25 cellular contexts compared by ENCODE assay signal in genomic region chr3:120604784-120605183, GRCh38. TPM values are rescaled to one million over a fixed set of nuclear protein-coding genes. Genes with fewer than 3 reads are reported as not detected.
DNase-seq lines count a peak whose midpoint lies in the region; ATAC-seq, FAIRE-seq and TF ChIP-seq lines count a peak whose summit lies in the region.
"Had no signal": no experiment of that assay in that cellular context is flagged by ENCODE, and none has a peak within 500 bp of the region (broad histone marks: within the 10 kb centered on the region; RNA-seq: fewer than 3 reads in every experiment).

No MANE protein-coding gene starts in this region.

- H3K9me2 ChIP-seq in GM23338 (ENCODE audit: insufficient read depth): no peaks in the 10 kb centered on the region

- H3K27ac Mint-ChIP-seq in GM23338 (no peak overlapping the region), WTC11 (no peak overlapping the region)
- H3K27ac Mint-ChIP-seq: activated CD4-positive, alpha-beta memory T cell treated with anti-CD3 and anti-CD28 coated beads for 36 hours; activated naive CD8-positive, alpha-beta T cell treated with anti-CD3 and anti-CD28 coated beads, Interleukin-2, amount 10 ng/mL, durations not matched to agents 7 days and 5 days; progenitor cell of endocrine pancreas had no signal

- TF ChIP-seq EP300 in HepG2 (IDR thresholded peaks at IDR 0.05; ENCODE audit: low read depth in 2 of 2, low read length in 2 of 2) (no peak), HepG2 (CRISPR knock-in tag; IDR thresholded peaks at IDR 0.05; ENCODE audit: borderline replicate concordance) (no peak)

- no peak for TF ChIP-seq RAD21 in HepG2 (CRISPR knock-in tag; IDR thresholded peaks at IDR 0.05)

- H3K36me3 Mint-ChIP-seq in GM23338 (ENCODE audit: low read depth): peaks cover 23% of the 10 kb centered on the region
- peaks cover 22% of the 10 kb centered on the region for H3K36me3 Mint-ChIP-seq in WTC11

- no peaks in the 10 kb centered on the region for H3K9me3 Mint-ChIP-seq in GM23338
- peaks cover 4% of the 10 kb centered on the region for H3K9me3 Mint-ChIP-seq in WTC11
- H3K9me3 Mint-ChIP-seq: activated CD4-positive, alpha-beta memory T cell treated with anti-CD3 and anti-CD28 coated beads for 36 hours; activated naive CD8-positive, alpha-beta T cell treated with anti-CD3 and anti-CD28 coated beads, Interleukin-2, amount 10 ng/mL, durations not matched to agents 7 days and 5 days; CD8-positive, alpha-beta memory T cell had no signal

- no peak overlapping the region for H3K4me3 ChIP-seq in AG10803 (ENCODE audit: low read length)
- no peak overlapping the region for H3K4me3 ChIP-seq in GM23338
- no peak overlapping the region for H3K4me3 ChIP-seq in HepG2 (replicated peaks in 1 of 3; ENCODE audit: insufficient read depth in 1 of 3, low read depth in 2 of 3, low read length in 3 of 3)

- POLR2A ChIA-PET in WTC11 (lab: Charles Lee): interaction anchor here (0.7 to 1.2 kb wide), 2 partner anchors 9 to 180 kb away, joined by 3 to 4 read pairs; no protein-coding TSS in a partner anchor
- POLR2A ChIA-PET in HepG2 (lab: Yijun Ruan, JAX): interaction anchor here (2.0 kb wide), 1 partner anchor 8 kb away, joined by 10 read pairs; the partner anchor contains the start of gene NDUFB4

- intact Hi-C loops in HepG2 (cut with micrococcal nuclease; ENCODE audit: unreplicated experiment) (no loop called here), posterior cingulate gyrus (cut with DNase I) (no loop called here)

- no peak overlapping the region for H2AFZ ChIP-seq in GM23338
- no peak overlapping the region for H2AFZ ChIP-seq in HepG2 (ENCODE audit: low read length)

- peak; percentile 9 for DNase-seq in AG10803 (ENCODE audit: low read depth)
- peak; percentile 47 for DNase-seq in GM23338 (ENCODE audit: low spot score)
- no peak for DNase-seq in WTC11 (ENCODE audit: low spot score)
- DNase-seq in HepG2 (ENCODE audit: low spot score): no peak
- no peak for DNase-seq in OCI-M1 (lab: John Stamatoyannopoulos, UW)
- no peak for DNase-seq in posterior cingulate gyrus
- no peak for DNase-seq in activated T-cell treated with anti-CD3 and anti-CD28 coated beads, Interleukin-2, amount 50 U/mL, for 48 hours
- DNase-seq: activated CD4-positive, alpha-beta memory T cell treated with anti-CD3 and anti-CD28 coated beads for 36 hours; activated effector memory CD4-positive, alpha-beta T cell treated with anti-CD3 and anti-CD28 coated beads, Interleukin-2, amount 50 U/mL, for 16 hours; activated naive CD8-positive, alpha-beta T cell treated with anti-CD3 and anti-CD28 coated beads, Interleukin-2, amount 10 ng/mL, durations not matched to agents 7 days and 5 days; CD8-positive, alpha-beta memory T cell; DMS153; effector CD8-positive, alpha-beta T cell; erythroblast; foreskin melanocyte; GDM1; GOT3; hypothalamus; NCI-H1048; NCI-H1694 treated with DMSO at 0.1 percent for 48 hours; NCI-H2171 treated with DMSO at 0.1 percent for 48 hours; RPMI8226; trophoblast cell had no signal

- peaks cover 2% of the 10 kb centered on the region; the same call in 2 of the 3 replicates for H3K4me1 Mint-ChIP-seq in GM23338
- peaks cover 4% of the 10 kb centered on the region for H3K4me1 Mint-ChIP-seq in WTC11

- no peak for FAIRE-seq in HepG2 (lab: Jason Lieb, UNC)

- H3K36me3 ChIP-seq in GM23338 (ENCODE audit: insufficient read depth) (peaks cover 16% of the 10 kb centered on the region), HepG2 (replicated peaks in 1 of 2; ENCODE audit: control insufficient read depth in 1 of 2, insufficient read depth in 2 of 2, low read length in 2 of 2) (peaks cover 0 to 14% of the 10 kb centered on the region in 2 experiments; a peak in 2 of 5 replicates)

- in situ Hi-C loops in HepG2 (cut with HindIII; ENCODE audit: extremely low pct_ligation_motif_present, low pct_unique_long_range_greater_than_20kb): no loop called here

- H3K4me2 ChIP-seq in GM23338: no peak overlapping the region
- H3K4me2 ChIP-seq in HepG2 (ENCODE audit: low read depth, low read length): no peak overlapping the region

- no peak for TF ChIP-seq CTCF in AG10803 (conservative IDR thresholded peaks at IDR 0.05; ENCODE audit: low read length)
- TF ChIP-seq CTCF in GM23338 (conservative IDR thresholded peaks at IDR 0.05; ENCODE audit: low read depth in 2 of 2): no peak
- TF ChIP-seq CTCF in WTC11 (IDR thresholded peaks at IDR 0.05): no peak
- no peak for TF ChIP-seq CTCF in HepG2 (CRISPR knock-in tag; IDR thresholded peaks at IDR 0.05)

- ATAC-seq in GM23338: peak; percentile 90
- peak; percentile 93 for ATAC-seq in WTC11
- ATAC-seq in HepG2: peak; percentile 77
- ATAC-seq in HG02885 (IDR thresholded peaks at IDR 0.05; ENCODE audit: poor library complexity, unreplicated experiment): no peak

- peaks cover 5% of the 10 kb centered on the region for H3F3A ChIP-seq in GM23338 (replicated peaks; ENCODE audit: low read depth)

- H3K9me3 ChIP-seq in HepG2 (ENCODE audit: low read length): no peaks in the 10 kb centered on the region

- CTCF ChIA-PET in WTC11 (lab: Charles Lee) (interaction anchor here (0.9 to 2.1 kb wide), 3 partner anchors 9 to 190 kb away, joined by 3 to 14 read pairs (median 4); partner anchors contain the start of gene NDUFB4), HepG2 (lab: Yijun Ruan, JAX; ENCODE audit: low intra/inter-chr PET ratio, low total read pairs) (no interaction called here)

- TF ChIP-seq POLR2A in HepG2 (IDR thresholded peaks at IDR 0.05; ENCODE audit: insufficient read depth in 1 of 2, low read depth in 2 of 2, low read length in 2 of 2): no peak

- H3K27me3 Mint-ChIP-seq in GM23338 (ENCODE audit: insufficient read depth, low read depth, poor library complexity): no peaks in the 10 kb centered on the region
- H3K27me3 Mint-ChIP-seq in WTC11 (ENCODE audit: low read depth): no peaks in the 10 kb centered on the region
- H3K27me3 Mint-ChIP-seq: activated CD4-positive, alpha-beta memory T cell treated with anti-CD3 and anti-CD28 coated beads for 36 hours; activated naive CD8-positive, alpha-beta T cell treated with anti-CD3 and anti-CD28 coated beads, Interleukin-2, amount 10 ng/mL, durations not matched to agents 7 days and 5 days; progenitor cell of endocrine pancreas had no signal

- H4K20me1 ChIP-seq in GM23338 (replicated peaks; ENCODE audit: insufficient read depth): no peaks in the 10 kb centered on the region; the same call in 1 of the 2 replicates
- no peaks in the 10 kb centered on the region for H4K20me1 ChIP-seq in HepG2 (ENCODE audit: insufficient read depth, low read length)

- no peak overlapping the region for H3K9ac ChIP-seq in HepG2 (ENCODE audit: insufficient read depth, low read depth, low read length)

- no peaks in the 10 kb centered on the region for H3K4me1 ChIP-seq in GM23338 (ENCODE audit: insufficient read depth)
- peaks cover under 1% of the 10 kb centered on the region; the same call in 1 of the 2 replicates for H3K4me1 ChIP-seq in HepG2 (ENCODE audit: insufficient read depth, low read length)

- H3K4me3 Mint-ChIP-seq in GM23338: no peak overlapping the region
- H3K4me3 Mint-ChIP-seq in WTC11: no peak overlapping the region
- H3K4me3 Mint-ChIP-seq: activated CD4-positive, alpha-beta memory T cell treated with anti-CD3 and anti-CD28 coated beads for 36 hours; activated naive CD8-positive, alpha-beta T cell treated with anti-CD3 and anti-CD28 coated beads, Interleukin-2, amount 10 ng/mL, durations not matched to agents 7 days and 5 days; CD8-positive, alpha-beta memory T cell had no signal

- H3K27ac ChIP-seq in GM23338 (ENCODE audit: low read depth) (no peak overlapping the region), HepG2 (ENCODE audit: extremely low read length, insufficient read depth, low read length) (no peak overlapping the region)

- H3K27me3 ChIP-seq in GM23338 (ENCODE audit: insufficient read depth) (no peaks in the 10 kb centered on the region), HepG2 (ENCODE audit: control insufficient read depth in 1 of 2, insufficient read depth in 2 of 2, low read length in 2 of 2) (no peaks in the 10 kb centered on the region)

- H3K79me2 ChIP-seq in GM23338 (replicated peaks; ENCODE audit: insufficient read depth): peaks cover 2% of the 10 kb centered on the region
- H3K79me2 ChIP-seq in HepG2 (ENCODE audit: insufficient read depth, low read length): peaks cover under 1% of the 10 kb centered on the region

- BruUV-seq in HepG2 (replicated peaks; lab: Mats Ljungman, UMichigan): no TSS peak

TF ChIP-seq in WTC11, 78 proteins besides CTCF, POLR2A, EP300 and RAD21 (continues in another document):
- TF ChIP-seq NR1H2 (CRISPR knock-in tag; IDR thresholded peaks at IDR 0.05) (no peak), FOXK1 (CRISPR knock-in tag; IDR thresholded peaks at IDR 0.05) (no peak), NR3C1 (CRISPR knock-in tag; conservative IDR thresholded peaks at IDR 0.05; ENCODE audit: low read depth) (no peak)

TF ChIP-seq in HepG2, 621 proteins besides CTCF, POLR2A, EP300 and RAD21 (continues in another document):
- no peak for TF ChIP-seq MYNN (CRISPR knock-in tag; IDR thresholded peaks at IDR 0.05; ENCODE audit: low read depth)

RNA-seq across cellular contexts. Expression of gene NDUFB4, which starts 8.6 kb away (rescaled TPM):
- 149 and 199 TPM in 2 replicates for total RNA-seq in GM23338 (2014; rRNA removed; shearing (Covaris generic))
- 716 and 796 TPM in 2 replicates for polyA plus RNA-seq in GM23338 (2016; fragmentation: Nextera tagmentation; extraction: Ambion mirVana)
- 174 to 237 TPM (median 223 TPM) in 3 replicates for total RNA-seq in WTC11 (2021)
- total RNA-seq in HepG2 (2016; rRNA removed; fragmentation: Illumina TruSeq; extraction: Trizol): 115 and 117 TPM in 2 replicates
- total RNA-seq in HepG2 (2016; cell fraction: cytosol; rRNA removed; fragmentation: Illumina TruSeq; extraction: Trizol; ENCODE audit: low read depth): 39.9 and 43.6 TPM in 2 replicates
- 110 and 124 TPM in 2 replicates for total RNA-seq in HepG2 (2016; cell fraction: insoluble cytoplasmic fraction; rRNA removed; fragmentation: Illumina TruSeq; extraction: Trizol)
- total RNA-seq in HepG2 (2016; cell fraction: membrane; rRNA removed; fragmentation: Illumina TruSeq; extraction: Trizol): 33.6 and 35.8 TPM in 2 replicates
- 55.5 and 56.1 TPM in 2 replicates for total RNA-seq in HepG2 (2016; cell fraction: nucleus; rRNA removed; fragmentation: Illumina TruSeq; extraction: Trizol)
- polyA plus RNA-seq in HepG2 (2011; rRNA removed): 114 and 116 TPM in 2 replicates
- polyA plus RNA-seq in HepG2 (2011; cell fraction: cytosol; rRNA removed): 159 and 174 TPM in 2 replicates
- 62.2 and 63.2 TPM in 2 replicates for polyA plus RNA-seq in HepG2 (2011; cell fraction: nucleus; rRNA removed)
- 93.3 and 104 TPM in 2 replicates for polyA plus RNA-seq in HepG2 (2012)
- 81.3 and 104 TPM in 2 replicates for polyA plus RNA-seq in HepG2 (2016; cell fraction: cytosol; fragmentation: Illumina TruSeq; extraction: Trizol; ENCODE audit: low read depth)
- 235 and 273 TPM in 2 replicates for polyA plus RNA-seq in HepG2 (2016; cell fraction: insoluble cytoplasmic fraction; fragmentation: Illumina TruSeq; extraction: Trizol; ENCODE audit: low read depth)
- polyA plus RNA-seq in HepG2 (2016; cell fraction: membrane; fragmentation: Illumina TruSeq; extraction: Trizol; ENCODE audit: low read depth): 63.4 and 67.0 TPM in 2 replicates
- 131 and 145 TPM in 2 replicates for polyA plus RNA-seq in HepG2 (2016; cell fraction: nucleus; fragmentation: Illumina TruSeq; extraction: Trizol; ENCODE audit: insufficient read depth, low read depth)
- 56.8 and 189 TPM in 2 replicates for polyA minus RNA-seq in HepG2 (2011; rRNA and poly(A)+ RNA removed; ENCODE audit: low replicate concordance)
- 65.4 and 78.7 TPM in 2 replicates for polyA minus RNA-seq in HepG2 (2011; cell fraction: cytosol; rRNA and poly(A)+ RNA removed)
- polyA minus RNA-seq in HepG2 (2011; cell fraction: nucleus; rRNA and poly(A)+ RNA removed): 34.8 and 40.0 TPM in 2 replicates

Comparison
In these comparisons a context has a peak if more than half of its experiments do, and no peak if none do; other contexts are left out.
1. DNase-seq: peak in AG10803 (single experiment) and GM23338 (single experiment); none in WTC11 (single experiment), HepG2 (single experiment), OCI-M1 (single experiment), posterior cingulate gyrus (0 of 10) and activated T-cell treated with anti-CD3 and anti-CD28 coated beads, Interleukin-2, amount 50 U/mL, for 48 hours (0 of 2).